Comparison of ENCODE assay signal across 6 cellular contexts in the genomic region with DNA sequence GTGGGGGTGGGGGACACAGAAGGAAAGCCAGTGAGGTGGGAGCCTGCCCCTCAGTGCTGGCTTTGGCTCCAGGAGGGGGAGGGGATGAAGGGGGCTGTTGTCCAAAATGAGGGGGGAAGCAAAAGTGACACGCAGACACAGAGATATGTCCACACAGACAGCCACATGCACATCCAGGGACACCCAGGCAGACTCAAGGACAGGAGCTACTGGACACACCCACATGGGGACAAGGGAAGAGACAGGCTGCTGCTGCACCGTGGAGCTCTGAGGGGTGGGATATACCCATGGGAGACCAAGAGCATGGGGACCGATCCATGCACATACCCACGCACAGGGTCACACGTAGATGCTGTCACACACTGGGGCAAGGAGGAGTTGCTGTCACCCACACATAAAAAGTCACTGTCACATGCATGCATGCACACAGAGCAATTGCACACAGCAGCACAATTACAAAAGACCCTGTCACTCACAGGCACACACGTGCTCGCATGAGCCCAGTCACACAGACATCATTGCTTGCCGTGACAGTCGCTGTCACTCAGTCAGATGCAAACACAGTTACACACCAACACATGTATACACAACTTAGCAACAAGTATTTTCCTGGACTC. TPM values are rescaled to one million over a fixed set of nuclear protein-coding genes. Genes with fewer than 3 reads are reported as not detected.
A peak's percentile ranks its signal among the peaks of the same experiment; 100 is the strongest.
DNase-seq lines count a peak whose midpoint lies in the region; ATAC-seq and TF ChIP-seq lines count a peak whose summit lies in the region.

No MANE protein-coding gene starts in this region.

- H3K27ac ChIP-seq in HEK293 (ENCODE audit: extremely low read depth, low read depth, low read length) (no peak overlapping the region; the same call in 1 of the 2 replicates), ascending aorta (peak overlapping the region; percentile 86 to 91), muscle layer of duodenum (ENCODE audit: low read length) (peak overlapping the region; percentile 80)

- POLR2A ChIA-PET in HEK293 (lab: Yijun Ruan, JAX) = interaction anchor here (0.5 to 2.4 kb wide), 11 partner anchors 9 to 104 kb away, joined by 3 to 15 read pairs (median 4); a partner anchor contains a TSS

- CTCF ChIA-PET in HEK293 (lab: Yijun Ruan, JAX) = interaction anchor here (0.7 to 10.6 kb wide), 11 partner anchors 10 to 49 kb away, joined by 4 to 166 read pairs (median 10); a partner anchor contains a TSS

- H3K9me3 ChIP-seq in HEK293 (ENCODE audit: control insufficient read depth, insufficient read depth, low read depth, low read length) = no peaks in the 10 kb centered on the region
- H3K9me3 ChIP-seq in ascending aorta = no peaks in the 10 kb centered on the region
- no peaks in the 10 kb centered on the region for H3K9me3 ChIP-seq in muscle layer of duodenum (ENCODE audit: control insufficient read depth in 1 of 2, low read length in 2 of 2)

- H3K4me1 ChIP-seq in HEK293 (ENCODE audit: control insufficient read depth, insufficient read depth, low read length) = peaks cover 20% of the 10 kb centered on the region
- peaks cover 10 to 45% of the 10 kb centered on the region in 2 donors for H3K4me1 ChIP-seq in ascending aorta
- peaks cover 28 to 69% of the 10 kb centered on the region in 2 donors for H3K4me1 ChIP-seq in muscle layer of duodenum (ENCODE audit: control insufficient read depth in 1 of 2, insufficient read depth in 2 of 2, low read length in 2 of 2)

- H3K27me3 ChIP-seq in ascending aorta = no peaks in the 10 kb centered on the region
- H3K27me3 ChIP-seq in muscle layer of duodenum (ENCODE audit: low read depth, low read length) = no peaks in the 10 kb centered on the region

- H3K4me3 ChIP-seq in HEK293 (ENCODE audit: low read depth, low read length) (peak overlapping the region; percentile 84), ascending aorta (peak overlapping the region; percentile 93 to 100), muscle layer of duodenum (ENCODE audit: low read depth in 1 of 2, low read length in 2 of 2) (peak overlapping the region; percentile 82 to 99)

- DNase-seq in ascending aorta (ENCODE audit: low spot score in 2 of 2) (no peak), NCI-H146 treated with DMSO at 0.1 percent for 48 hours (lab: John Stamatoyannopoulos, UW; ENCODE audit: unreplicated experiment) (no peak), NCI-H2029 treated with DMSO at 0.1 percent for 48 hours (lab: John Stamatoyannopoulos, UW) (no peak)

- intact Hi-C loops in ascending aorta (cut with DNase I) = loop anchor here (1.0 to 2.0 kb wide), 2 partner anchors 11 to 105 kb away; no protein-coding TSS in a partner anchor

- ATAC-seq in HG03521 (IDR thresholded peaks at IDR 0.05; ENCODE audit: unreplicated experiment) = no peak

- H3K36me3 ChIP-seq in HEK293 (ENCODE audit: control insufficient read depth in 2 of 2, insufficient read depth in 1 of 2, low read length in 2 of 2) = no peaks in the 10 kb centered on the region
- H3K36me3 ChIP-seq in ascending aorta = no peaks in the 10 kb centered on the region
- no peaks in the 10 kb centered on the region for H3K36me3 ChIP-seq in muscle layer of duodenum (ENCODE audit: control insufficient read depth in 1 of 2, insufficient read depth in 2 of 2, low read length in 2 of 2)

- TF ChIP-seq CTCF in HEK293 (tag by site-specific recombination; IDR thresholded peaks at IDR 0.05) = no peak
- TF ChIP-seq CTCF in ascending aorta (IDR thresholded peaks at IDR 0.05) = no peak

TF ChIP-seq in HEK293, 187 proteins besides CTCF, POLR2A, EP300 and RAD21 (continues in another document):
- TF ChIP-seq EGR2 (tag by site-specific recombination; IDR thresholded peaks at IDR 0.05; ENCODE audit: low read depth) (peak; percentile 46; the same call in 1 of the 2 replicates), ZEB2 (tag by site-specific recombination; IDR thresholded peaks at IDR 0.05) (no peak), ZBTB17 (tag by site-specific recombination; IDR thresholded peaks at IDR 0.05) (no peak), SCRT2 (tag by site-specific recombination; IDR thresholded peaks at IDR 0.05) (peak; percentile 87), KLF9 (tag by site-specific recombination; IDR thresholded peaks at IDR 0.05; ENCODE audit: low read depth) (peak; percentile 80), ZNF555 (tag by site-specific recombination; conservative IDR thresholded peaks at IDR 0.05) (no peak), YY2 (tag by site-specific recombination; IDR thresholded peaks at IDR 0.05) (no peak), MEIS1 (CRISPR knock-in tag; IDR thresholded peaks at IDR 0.05; ENCODE audit: borderline replicate concordance) (no peak), ZNF701 (tag by site-specific recombination; IDR thresholded peaks at IDR 0.05) (no peak), ZNF266 (tag by site-specific recombination; IDR thresholded peaks at IDR 0.05; ENCODE audit: low read depth) (no peak), SCRT1 (tag by site-specific recombination; IDR thresholded peaks at IDR 0.05; ENCODE audit: borderline replicate concordance) (0 out of 2 replicates have a peak, but pooled peaks have one; percentile 16), ZFP69B (tag by site-specific recombination; IDR thresholded peaks at IDR 0.05) (no peak), ZNF514 (tag by site-specific recombination; IDR thresholded peaks at IDR 0.05) (no peak)
- TF ChIP-seq, protein P1, sequence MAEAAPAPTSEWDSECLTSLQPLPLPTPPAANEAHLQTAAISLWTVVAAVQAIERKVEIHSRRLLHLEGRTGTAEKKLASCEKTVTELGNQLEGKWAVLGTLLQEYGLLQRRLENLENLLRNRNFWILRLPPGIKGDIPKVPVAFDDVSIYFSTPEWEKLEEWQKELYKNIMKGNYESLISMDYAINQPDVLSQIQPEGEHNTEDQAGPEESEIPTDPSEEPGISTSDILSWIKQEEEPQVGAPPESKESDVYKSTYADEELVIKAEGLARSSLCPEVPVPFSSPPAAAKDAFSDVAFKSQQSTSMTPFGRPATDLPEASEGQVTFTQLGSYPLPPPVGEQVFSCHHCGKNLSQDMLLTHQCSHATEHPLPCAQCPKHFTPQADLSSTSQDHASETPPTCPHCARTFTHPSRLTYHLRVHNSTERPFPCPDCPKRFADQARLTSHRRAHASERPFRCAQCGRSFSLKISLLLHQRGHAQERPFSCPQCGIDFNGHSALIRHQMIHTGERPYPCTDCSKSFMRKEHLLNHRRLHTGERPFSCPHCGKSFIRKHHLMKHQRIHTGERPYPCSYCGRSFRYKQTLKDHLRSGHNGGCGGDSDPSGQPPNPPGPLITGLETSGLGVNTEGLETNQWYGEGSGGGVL (tag by site-specific recombination; IDR thresholded peaks at IDR 0.05) = no peak
- TF ChIP-seq, protein P2, sequence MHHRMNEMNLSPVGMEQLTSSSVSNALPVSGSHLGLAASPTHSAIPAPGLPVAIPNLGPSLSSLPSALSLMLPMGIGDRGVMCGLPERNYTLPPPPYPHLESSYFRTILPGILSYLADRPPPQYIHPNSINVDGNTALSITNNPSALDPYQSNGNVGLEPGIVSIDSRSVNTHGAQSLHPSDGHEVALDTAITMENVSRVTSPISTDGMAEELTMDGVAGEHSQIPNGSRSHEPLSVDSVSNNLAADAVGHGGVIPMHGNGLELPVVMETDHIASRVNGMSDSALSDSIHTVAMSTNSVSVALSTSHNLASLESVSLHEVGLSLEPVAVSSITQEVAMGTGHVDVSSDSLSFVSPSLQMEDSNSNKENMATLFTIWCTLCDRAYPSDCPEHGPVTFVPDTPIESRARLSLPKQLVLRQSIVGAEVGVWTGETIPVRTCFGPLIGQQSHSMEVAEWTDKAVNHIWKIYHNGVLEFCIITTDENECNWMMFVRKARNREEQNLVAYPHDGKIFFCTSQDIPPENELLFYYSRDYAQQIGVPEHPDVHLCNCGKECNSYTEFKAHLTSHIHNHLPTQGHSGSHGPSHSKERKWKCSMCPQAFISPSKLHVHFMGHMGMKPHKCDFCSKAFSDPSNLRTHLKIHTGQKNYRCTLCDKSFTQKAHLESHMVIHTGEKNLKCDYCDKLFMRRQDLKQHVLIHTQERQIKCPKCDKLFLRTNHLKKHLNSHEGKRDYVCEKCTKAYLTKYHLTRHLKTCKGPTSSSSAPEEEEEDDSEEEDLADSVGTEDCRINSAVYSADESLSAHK (tag by site-specific recombination; IDR thresholded peaks at IDR 0.05) = no peak
- TF ChIP-seq, protein P3, sequence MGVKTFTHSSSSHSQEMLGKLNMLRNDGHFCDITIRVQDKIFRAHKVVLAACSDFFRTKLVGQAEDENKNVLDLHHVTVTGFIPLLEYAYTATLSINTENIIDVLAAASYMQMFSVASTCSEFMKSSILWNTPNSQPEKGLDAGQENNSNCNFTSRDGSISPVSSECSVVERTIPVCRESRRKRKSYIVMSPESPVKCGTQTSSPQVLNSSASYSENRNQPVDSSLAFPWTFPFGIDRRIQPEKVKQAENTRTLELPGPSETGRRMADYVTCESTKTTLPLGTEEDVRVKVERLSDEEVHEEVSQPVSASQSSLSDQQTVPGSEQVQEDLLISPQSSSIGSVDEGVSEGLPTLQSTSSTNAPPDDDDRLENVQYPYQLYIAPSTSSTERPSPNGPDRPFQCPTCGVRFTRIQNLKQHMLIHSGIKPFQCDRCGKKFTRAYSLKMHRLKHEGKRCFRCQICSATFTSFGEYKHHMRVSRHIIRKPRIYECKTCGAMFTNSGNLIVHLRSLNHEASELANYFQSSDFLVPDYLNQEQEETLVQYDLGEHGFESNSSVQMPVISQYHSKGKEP (tag by site-specific recombination; IDR thresholded peaks at IDR 0.05) = 0 out of 2 replicates have a peak, but pooled peaks have one; percentile 16

RNA-seq across cellular contexts. Expression of a gene that starts 1.3 kb away (rescaled TPM):
- 35.4 TPM for total RNA-seq in ascending aorta

RNA-seq across cellular contexts. Expression of a gene that starts 9.8 kb away (rescaled TPM):
- total RNA-seq in ascending aorta = 176 TPM

RNA-seq across cellular contexts. Expression of a gene that starts 36.4 kb away (rescaled TPM):
- total RNA-seq in ascending aorta = 0.43 TPM

RNA-seq across cellular contexts. Expression of a gene that starts 48.8 kb away (rescaled TPM):
- 0.43 TPM for total RNA-seq in ascending aorta

RNA-seq across cellular contexts. Expression of a gene that starts 57.7 kb away (rescaled TPM):
- total RNA-seq in ascending aorta = 82.5 TPM
